Comparison of ENCODE assay signal across 8 cellular contexts in the genomic region with DNA sequence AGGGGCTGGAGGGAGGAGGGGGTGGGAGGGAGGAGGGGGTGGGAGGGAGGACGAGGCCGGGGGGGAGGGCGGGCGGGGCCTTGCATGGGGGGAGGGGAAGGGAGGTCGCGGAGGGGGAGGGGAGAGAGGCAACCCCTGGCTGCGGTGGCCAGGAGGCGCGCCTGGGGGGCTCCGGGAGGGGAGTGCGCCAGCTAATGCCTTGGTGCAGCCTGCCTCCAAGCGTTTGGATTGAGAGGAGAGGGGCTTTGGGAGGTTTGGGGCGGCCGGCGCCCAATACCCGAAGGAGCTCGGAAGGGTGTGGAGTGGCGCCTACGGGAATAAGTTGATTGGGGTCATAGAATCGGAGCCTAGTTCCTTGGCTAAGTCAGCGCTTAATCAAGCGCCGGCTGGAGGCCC. TPM values are rescaled to one million over a fixed set of nuclear protein-coding genes. Genes with fewer than 3 reads are reported as not detected.
A peak's percentile ranks its signal among the peaks of the same experiment; 100 is the strongest.
DNase-seq lines count a peak whose midpoint lies in the region; ATAC-seq, FAIRE-seq and TF ChIP-seq lines count a peak whose summit lies in the region.

No MANE protein-coding gene starts in this region.

- H3K4me3 ChIP-seq in coronary artery (peak overlapping the region; percentile 97), left lung (peak overlapping the region; percentile 50 to 80)

- no peak for FAIRE-seq in GM12891 (lab: Jason Lieb, UNC)

- H3K9me3 ChIP-seq in left lung = no peaks in the 10 kb centered on the region

- TF ChIP-seq CTCF in coronary artery (IDR thresholded peaks at IDR 0.05) = no peak
- TF ChIP-seq CTCF in left lung (IDR thresholded peaks at IDR 0.05) = no peak

- peaks cover 0 to 9% of the 10 kb centered on the region in 2 donors for H3K27me3 ChIP-seq in left lung

- peak; percentile 77 for DNase-seq in ELF-1 (ENCODE audit: low read depth, low spot score)
- peak; percentile 16 for DNase-seq in HuH-7.5 (ENCODE audit: low spot score)
- DNase-seq in UCSD-AML1 (lab: John Stamatoyannopoulos, UW; ENCODE audit: unreplicated experiment) = peak; percentile 65
- DNase-seq in coronary artery (ENCODE audit: low spot score) = peak; percentile 80
- peak; percentile 53 to 80 for DNase-seq in left lung
- DNase-seq in stimulated activated CD4-positive, alpha-beta T cell treated with anti-CD3 and anti-CD28 coated beads, Interleukin-4, amount 100 ng/mL, for 4 hours = peak; percentile 21 to 34
- no peak for DNase-seq in GM12891 (ENCODE audit: insufficient read length, low spot score)

- H3K36me3 ChIP-seq in left lung = peaks cover 0 to 24% of the 10 kb centered on the region in 2 donors

- ATAC-seq in left lung = peak; percentile 39
- no peak for ATAC-seq in GM21423 (IDR thresholded peaks at IDR 0.05; ENCODE audit: unreplicated experiment)

- TF ChIP-seq POLR2A in GM12891 (IDR thresholded peaks at IDR 0.05; ENCODE audit: low read depth, low read length) = no peak

- H3K4me1 ChIP-seq in left lung = peaks cover 22 to 40% of the 10 kb centered on the region in 2 donors

- H3K27ac ChIP-seq in coronary artery (peak overlapping the region; percentile 97 to 100), left lung (peak overlapping the region; percentile 97 to 99)

- intact Hi-C loops in left lung (cut with DNase I) = no loop called here

TF ChIP-seq in GM12891, 5 proteins besides CTCF, POLR2A, EP300 and RAD21:
- no peak for TF ChIP-seq SPI1 (IDR thresholded peaks at IDR 0.05; ENCODE audit: low read depth, low read length)
- TF ChIP-seq PAX5 (IDR thresholded peaks at IDR 0.05; ENCODE audit: insufficient read depth, low read length, severe bottlenecking) = no peak
- TF ChIP-seq POU2F2 (IDR thresholded peaks at IDR 0.05; ENCODE audit: low read depth, low read length) = no peak
- TF ChIP-seq TAF1 (IDR thresholded peaks at IDR 0.05; ENCODE audit: low read depth, low read length) = no peak
- TF ChIP-seq POLR2AphosphoS5 (IDR thresholded peaks at IDR 0.05; ENCODE audit: low read depth, low read length) = no peak

RNA-seq across cellular contexts. Expression of a gene that starts 0.5 kb away (rescaled TPM):
- total RNA-seq in left lung = 10 to 100 TPM; 81.8 to 84.2 TPM
- 49.9 TPM for polyA plus RNA-seq in GM12891 (2012; ENCODE audit: low read depth, missing spikeins)
